ENCODE assay signal across 13 cellular contexts in the genomic region with DNA sequence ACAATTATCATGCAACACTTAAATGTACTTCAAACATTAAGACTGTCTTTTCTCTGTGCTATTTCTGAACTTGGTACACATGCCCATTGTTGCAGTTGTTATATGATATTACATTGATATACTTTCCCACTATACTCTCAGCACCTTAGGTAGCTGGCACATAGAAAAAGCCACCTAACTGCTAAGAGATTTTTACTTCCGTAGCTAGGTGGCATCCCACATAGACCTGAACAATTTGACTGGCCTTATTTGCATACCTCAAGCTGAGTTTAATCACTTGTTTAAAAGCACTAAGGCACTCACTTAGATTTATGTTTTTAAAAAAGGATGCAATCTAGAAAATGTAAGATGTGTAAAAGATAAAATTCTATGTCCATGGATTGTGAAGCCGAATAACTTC.
DNase-seq lines count a peak whose midpoint lies in the region; ATAC-seq and TF ChIP-seq lines count a peak whose summit lies in the region.
"Had no signal": no experiment of that assay in that cellular context is flagged by ENCODE, and none has a peak within 500 bp of the region (broad histone marks: within the 10 kb centered on the region; RNA-seq: fewer than 3 reads in every experiment).

No MANE protein-coding gene starts in this region.

- BruUV-seq in MCF 10A (replicated peaks; lab: Mats Ljungman, UMichigan) = no TSS peak

- TF ChIP-seq CTCF in VCaP (conservative IDR thresholded peaks at IDR 0.05) = peak; percentile 56
- no peak for TF ChIP-seq CTCF in MCF 10A (IDR thresholded peaks at IDR 0.05; ENCODE audit: unreplicated experiment)

- POLR2A ChIA-PET in MCF 10A (lab: Yijun Ruan, JAX) = no interaction called here

- H3K9me3 Mint-ChIP-seq in MCF 10A (ENCODE audit: unreplicated experiment) = no peaks in the 10 kb centered on the region
- H3K9me3 Mint-ChIP-seq: stimulated activated naive CD8-positive, alpha-beta T cell treated with anti-CD3 and anti-CD28 coated beads, Interleukin-15, Interleukin-2, amounts not matched to agents 100 ng/mL and 50 ng/mL, for 24 hours had no signal

- intact Hi-C loops in MCF 10A (cut with micrococcal nuclease) = no loop called here

- H3K27me3 Mint-ChIP-seq in MCF 10A (ENCODE audit: insufficient read depth, unreplicated experiment) = peaks cover 22% of the 10 kb centered on the region
- H3K27me3 Mint-ChIP-seq: stimulated activated naive CD8-positive, alpha-beta T cell treated with anti-CD3 and anti-CD28 coated beads, Interleukin-15, Interleukin-2, amounts not matched to agents 100 ng/mL and 50 ng/mL, for 24 hours had no signal

- no peak overlapping the region for H3K27ac Mint-ChIP-seq in MCF 10A (ENCODE audit: low read depth, unreplicated experiment)
- H3K27ac Mint-ChIP-seq: stimulated activated naive CD8-positive, alpha-beta T cell treated with anti-CD3 and anti-CD28 coated beads, Interleukin-15, Interleukin-2, amounts not matched to agents 100 ng/mL and 50 ng/mL, for 24 hours had no signal

- no peaks in the 10 kb centered on the region for H3K36me3 Mint-ChIP-seq in MCF 10A (ENCODE audit: insufficient read depth, unreplicated experiment)

- CTCF ChIA-PET in MCF 10A (lab: Yijun Ruan, JAX) = no interaction called here

- ATAC-seq in GM18868 (IDR thresholded peaks at IDR 0.05; ENCODE audit: unreplicated experiment) (peak; percentile 78), GM21717 (IDR thresholded peaks at IDR 0.05; ENCODE audit: unreplicated experiment) (peak; percentile 85), HG03175 (IDR thresholded peaks at IDR 0.05; ENCODE audit: unreplicated experiment) (peak; percentile 66), GM21360 (IDR thresholded peaks at IDR 0.05; ENCODE audit: unreplicated experiment) (no peak)

- no peak for DNase-seq in G401 (ENCODE audit: low spot score)
- no peak for DNase-seq in MCF 10A (ENCODE audit: unreplicated experiment)
- DNase-seq in NCI-H187 treated with DMSO at 0.1 percent for 48 hours (lab: John Stamatoyannopoulos, UW) = no peak
- DNase-seq: activated CD8-positive, alpha-beta memory T cell treated with anti-CD3 and anti-CD28 coated beads, Interleukin-2, amount 50 U/mL, for 48 hours; islet precursor cell; stimulated activated CD4-positive, alpha-beta T cell treated with anti-CD3 and anti-CD28 coated beads, Interleukin-2, amount 100 ng/mL, for 48 hours had no signal

- no peaks in the 10 kb centered on the region for H3K4me1 Mint-ChIP-seq in MCF 10A (ENCODE audit: insufficient read depth, unreplicated experiment)

- no peak overlapping the region for H3K4me3 Mint-ChIP-seq in MCF 10A (ENCODE audit: unreplicated experiment)
- H3K4me3 Mint-ChIP-seq: stimulated activated naive CD8-positive, alpha-beta T cell treated with anti-CD3 and anti-CD28 coated beads, Interleukin-15, Interleukin-2, amounts not matched to agents 100 ng/mL and 50 ng/mL, for 24 hours had no signal

- in situ Hi-C loops in G401 (cut with HindIII; ENCODE audit: low sequenced_read_pairs) = no loop called here

- H3K27ac ChIP-seq in VCaP = no peak overlapping the region
- H3K27ac ChIP-seq: BLaER1 treated with 17β-estradiol and CSF1 and Interleukin-3, amounts not matched to agents 10 nM and 100 nM had no signal
